20 cellular contexts compared by ENCODE assay signal in the genomic region with DNA sequence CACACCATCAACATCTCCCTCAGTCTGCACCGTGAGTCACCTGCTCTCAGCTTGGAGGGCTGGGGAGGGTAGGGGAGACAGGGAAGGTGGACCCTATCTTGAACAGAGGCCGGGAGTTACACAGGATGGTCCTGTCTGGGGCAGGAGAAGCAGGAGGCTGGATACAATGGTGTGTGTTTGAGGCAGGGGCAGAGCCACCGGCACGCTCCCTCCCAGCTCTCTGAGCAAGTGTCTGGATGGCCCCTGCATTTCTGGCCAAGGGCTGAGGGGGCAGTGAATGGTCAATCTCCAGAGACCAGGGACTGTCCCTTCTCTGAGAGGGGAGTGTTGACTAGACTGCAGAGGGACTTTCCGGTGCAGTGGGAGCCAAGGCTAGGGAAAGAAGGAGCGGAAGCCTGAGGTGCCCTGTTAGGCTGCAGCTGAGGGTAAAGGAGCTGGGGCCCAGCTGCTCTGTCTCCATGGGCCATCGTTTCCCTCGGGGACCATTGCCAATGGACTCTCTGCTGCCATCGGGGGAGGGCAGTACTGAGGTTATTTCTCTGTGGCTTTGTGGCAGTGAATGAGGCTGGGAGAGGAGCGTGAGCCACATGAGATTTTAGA. TPM values are rescaled to one million over a fixed set of nuclear protein-coding genes. Genes with fewer than 3 reads are reported as not detected.
DNase-seq lines count a peak whose midpoint lies in the region; ATAC-seq and TF ChIP-seq lines count a peak whose summit lies in the region.
"Had no signal": no experiment of that assay in that cellular context is flagged by ENCODE, and none has a peak within 500 bp of the region (broad histone marks: within the 10 kb centered on the region; RNA-seq: fewer than 3 reads in every experiment).

No MANE protein-coding gene starts in this region.

- H3K36me3 ChIP-seq in adipocyte (ENCODE audit: control insufficient read depth, insufficient read depth, low read length, severe bottlenecking): peaks cover 88% of the 10 kb centered on the region

- intact Hi-C loops in head of caudate nucleus (cut with DNase I) (no loop called here), left colon (cut with DNase I, micrococcal nuclease) (no loop called here)

- ATAC-seq in left colon: no peak
- ATAC-seq: foreskin keratinocyte, natural killer cell, T-cell had no signal

- peaks cover 97% of the 10 kb centered on the region for H3K4me1 ChIP-seq in adipocyte (ENCODE audit: control insufficient read depth, insufficient read depth, low read length)
- H3K4me1 ChIP-seq: foreskin keratinocyte had no signal

- no peak for TF ChIP-seq CTCF in AG04450 (IDR thresholded peaks at IDR 0.05; ENCODE audit: low read depth, low read length)

- no peak overlapping the region for H3K4me3 ChIP-seq in AG04450 (ENCODE audit: low read depth, low read length)
- peak overlapping the region; percentile 43 for H3K4me3 ChIP-seq in adipocyte (ENCODE audit: low read length)

- peak overlapping the region; percentile 52 for H3K27ac ChIP-seq in AG04450 (ENCODE audit: low read depth, low read length)
- H3K27ac ChIP-seq: foreskin keratinocyte had no signal

- DNase-seq in AG04450 (ENCODE audit: low read depth, low spot score) (no peak), adipocyte (ENCODE audit: low read depth) (no peak), head of caudate nucleus (peak in 30 of 42 donors; percentile 31 to 85 (median 60)), pons (ENCODE audit: low spot score) (peak; percentile 68), NCI-H187 (lab: John Stamatoyannopoulos, UW) (no peak), left colon (no peak), mucosa of gallbladder (ENCODE audit: low spot score) (no peak), NCI-H82 treated with DMSO at 0.1 percent for 48 hours (lab: John Stamatoyannopoulos, UW; ENCODE audit: unreplicated experiment) (no peak)
- DNase-seq: activated CD4-positive, CD25-positive, alpha-beta regulatory T cell treated with anti-CD3 and anti-CD28 coated beads, Interleukin-2, amount 50 U/mL, for 72 hours; DMS153; effector CD4-positive, alpha-beta T cell; foreskin keratinocyte; islet precursor cell; natural killer cell; NCI-H1092 treated with DMSO at 0.1 percent for 48 hours; NCI-H345; OCI-M1; small intestine; T-cell had no signal

- H3K9me3 ChIP-seq in AG04450 (ENCODE audit: control insufficient read depth, insufficient read depth, low read length) (no peaks in the 10 kb centered on the region), adipocyte (ENCODE audit: control insufficient read depth, low read length) (no peaks in the 10 kb centered on the region)

- H3K9ac ChIP-seq in adipocyte (ENCODE audit: low read length): peak overlapping the region; percentile 89

- CTCF ChIA-PET in AG04450 (lab: Charles Lee): interaction anchor here (0.6 to 3.2 kb wide), 4 partner anchors 19 to 131 kb away, joined by 3 to 13 read pairs (median 4); no protein-coding TSS in a partner anchor

- POLR2A ChIA-PET in AG04450 (lab: Yijun Ruan, JAX): no interaction called here

- no peaks in the 10 kb centered on the region for H3K27me3 ChIP-seq in AG04450 (ENCODE audit: control insufficient read depth, insufficient read depth, low read length)
- H3K27me3 ChIP-seq in adipocyte (replicated peaks; ENCODE audit: control insufficient read depth, insufficient read depth, low read length): no peaks in the 10 kb centered on the region
- H3K27me3 ChIP-seq: foreskin keratinocyte had no signal

RNA-seq across cellular contexts. Expression of a gene that starts 1.9 kb away (rescaled TPM):
- not detected in 2 replicates for polyA plus RNA-seq in AG04450 (2011; rRNA removed)
- polyA minus RNA-seq in AG04450 (2011; rRNA and poly(A)+ RNA removed): not detected in 2 replicates
- total RNA-seq in left colon: not detected
- total RNA-seq in mucosa of gallbladder: not detected
- total RNA-seq: foreskin keratinocyte, natural killer cell, T-cell, ureter had no signal
- polyA plus RNA-seq: foreskin keratinocyte had no signal

RNA-seq across cellular contexts. Expression of a gene that starts 17.3 kb away (rescaled TPM):
- polyA plus RNA-seq in AG04450 (2011; rRNA removed): 49.9 and 95.0 TPM in 2 replicates
- polyA minus RNA-seq in AG04450 (2011; rRNA and poly(A)+ RNA removed): 264 and 395 TPM in 2 replicates
- total RNA-seq in left colon (100 to 1,000 TPM; 117 to 119 TPM), mucosa of gallbladder (241 TPM)

RNA-seq across cellular contexts. Expression of a gene that starts 34.4 kb away (rescaled TPM):
- 79.5 and 94.2 TPM in 2 replicates for polyA plus RNA-seq in AG04450 (2011; rRNA removed)
- polyA minus RNA-seq in AG04450 (2011; rRNA and poly(A)+ RNA removed): 95.3 and 103 TPM in 2 replicates
- total RNA-seq in left colon (100 to 1,000 TPM; 182 to 214 TPM), mucosa of gallbladder (287 TPM)

RNA-seq across cellular contexts. Expression of a gene that starts 56.6 kb away (rescaled TPM):
- polyA plus RNA-seq in AG04450 (2011; rRNA removed): 46.4 and 60.9 TPM in 2 replicates
- polyA minus RNA-seq in AG04450 (2011; rRNA and poly(A)+ RNA removed): 68.2 and 83.4 TPM in 2 replicates
- total RNA-seq in left colon: 1 to 10 TPM; 2.3 to 8.9 TPM
- total RNA-seq in mucosa of gallbladder: 21.4 TPM

Comparison
In these comparisons a context has a peak if more than half of its experiments do, and no peak if none do; other contexts are left out.
1. DNase-seq: peak in head of caudate nucleus (30 of 42) and pons (single experiment); none in AG04450 (single experiment), adipocyte (single experiment), NCI-H187 (0 of 2), left colon (0 of 2), mucosa of gallbladder (single experiment) and NCI-H82 treated with DMSO at 0.1 percent for 48 hours (single experiment).